In the genomic region with DNA sequence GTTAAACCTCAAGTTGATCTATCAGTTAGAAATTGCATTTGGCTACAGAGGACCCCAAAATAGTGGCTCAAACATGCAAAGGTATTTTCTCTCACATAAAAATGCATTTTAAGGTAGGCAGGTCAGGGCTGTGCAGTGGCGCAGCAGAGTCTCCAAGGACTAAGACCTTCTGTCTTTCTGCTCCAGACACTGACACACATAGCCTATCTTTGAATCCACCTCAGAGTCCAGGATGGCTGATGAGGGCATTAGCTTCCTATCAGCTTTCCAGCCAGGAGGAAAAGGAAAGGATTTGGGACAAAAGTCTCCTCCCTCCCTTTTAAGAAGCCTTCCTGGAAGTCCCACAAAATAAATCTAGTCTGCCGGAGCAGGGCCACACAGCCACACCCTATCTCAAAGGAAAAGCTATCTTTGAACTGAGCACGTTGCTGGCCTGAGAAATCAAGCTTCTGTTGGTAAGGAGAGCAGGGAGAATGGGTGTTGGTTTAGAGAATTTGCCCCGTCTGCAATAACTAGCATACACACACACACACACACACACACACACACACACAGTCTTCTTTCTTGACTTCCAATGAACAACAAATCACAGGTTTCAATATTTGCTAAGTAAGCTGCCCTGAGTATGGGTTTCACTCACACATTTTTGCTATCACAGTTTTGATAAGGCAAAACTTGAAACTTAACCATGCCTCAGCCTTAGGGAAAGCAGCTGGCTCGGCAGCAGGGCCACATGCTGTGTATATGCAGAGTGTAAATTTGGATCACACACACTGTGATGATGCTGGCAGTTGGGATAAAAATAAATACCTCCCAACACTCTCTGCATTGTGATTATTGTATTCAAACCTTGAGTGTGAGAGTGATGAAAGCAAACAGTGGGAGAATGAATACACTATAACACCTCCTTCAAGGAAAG, we compare ENCODE assay signal across 13 cellular contexts.
A peak's percentile ranks its signal among the peaks of the same experiment; 100 is the strongest.
DNase-seq lines count a peak whose midpoint lies in the region; ATAC-seq, FAIRE-seq and TF ChIP-seq lines count a peak whose summit lies in the region.
"Had no signal": no experiment of that assay in that cellular context is flagged by ENCODE, and none has a peak within 500 bp of the region (broad histone marks: within the 10 kb centered on the region; RNA-seq: fewer than 3 reads in every experiment).

No MANE protein-coding gene starts in this region.

- H3K9me3 ChIP-seq in OCI-LY3 (ENCODE audit: insufficient read depth, low read length) (no peaks in the 10 kb centered on the region), heart left ventricle (no peaks in the 10 kb centered on the region)

- no peaks in the 10 kb centered on the region for H3K36me3 Mint-ChIP-seq in activated CD8-positive, alpha-beta T cell treated with anti-CD3 and anti-CD28 coated beads, Interleukin-2, amount 10 ng/mL, durations not matched to agents 7 days and 5 days (ENCODE audit: low read depth)
- no peaks in the 10 kb centered on the region for H3K36me3 Mint-ChIP-seq in activated CD8-positive, alpha-beta T cell treated with anti-CD3 and anti-CD28 coated beads for 36 hours (ENCODE audit: low read depth)

- peak overlapping the region; percentile 10 for H3K27ac Mint-ChIP-seq in activated CD8-positive, alpha-beta T cell treated with anti-CD3 and anti-CD28 coated beads, Interleukin-2, amount 10 ng/mL, durations not matched to agents 7 days and 5 days
- H3K27ac Mint-ChIP-seq in activated CD8-positive, alpha-beta T cell treated with anti-CD3 and anti-CD28 coated beads for 36 hours = no peak overlapping the region

- TF ChIP-seq CTCF in activated CD8-positive, alpha-beta T cell treated with anti-CD3 and anti-CD28 coated beads for 36 hours (IDR thresholded peaks at IDR 0.05) = no peak
- TF ChIP-seq CTCF in OCI-LY3 (IDR thresholded peaks at IDR 0.05; ENCODE audit: low read depth, low read length) (no peak), heart left ventricle (IDR thresholded peaks at IDR 0.05) (no peak)

- H3K36me3 ChIP-seq in OCI-LY3 (replicated peaks; ENCODE audit: low read depth, low read length) (no peaks in the 10 kb centered on the region), heart left ventricle (no peaks in the 10 kb centered on the region)

- H3K27me3 ChIP-seq in OCI-LY3 (ENCODE audit: low read depth, low read length) (no peaks in the 10 kb centered on the region), heart left ventricle (peaks cover 0 to 3% (median 0%) of the 10 kb centered on the region in 9 donors)

- no peak overlapping the region for H3K4me3 Mint-ChIP-seq in activated CD8-positive, alpha-beta T cell treated with anti-CD3 and anti-CD28 coated beads, Interleukin-2, amount 10 ng/mL, durations not matched to agents 7 days and 5 days
- no peak overlapping the region for H3K4me3 Mint-ChIP-seq in activated CD8-positive, alpha-beta T cell treated with anti-CD3 and anti-CD28 coated beads for 36 hours

- H3K79me2 ChIP-seq in OCI-LY3 (ENCODE audit: low read length) = no peaks in the 10 kb centered on the region

- H3K4me1 ChIP-seq in OCI-LY3 (ENCODE audit: low read length) = peaks cover 22% of the 10 kb centered on the region
- H3K4me1 ChIP-seq in heart left ventricle = peaks cover 0 to 34% (median 23%) of the 10 kb centered on the region in 12 donors

- CTCF ChIA-PET in activated CD8-positive, alpha-beta T cell treated with anti-CD3 and anti-CD28 coated beads, Interleukin-2, amount 10 ng/mL, durations not matched to agents 7 days and 5 days (lab: Charles Lee) = interaction anchor here (0.6 to 1.1 kb wide), 2 partner anchors 12 to 36 kb away, joined by 3 read pairs; no protein-coding TSS in a partner anchor
- CTCF ChIA-PET in activated CD8-positive, alpha-beta T cell treated with anti-CD3 and anti-CD28 coated beads for 36 hours (lab: Charles Lee) = interaction anchor here (0.8 kb wide), 1 partner anchor 12 kb away, joined by 3 read pairs; no protein-coding TSS in a partner anchor

- H3K4me2 ChIP-seq in OCI-LY3 (ENCODE audit: low read length) = 0 out of 2 replicates have a peak overlapping the region, but pooled peaks have one; percentile 9

- no peak for FAIRE-seq in H54 (lab: Jason Lieb, UNC)
- FAIRE-seq: endometrium, K562 had no signal

- H3K4me1 Mint-ChIP-seq in activated CD8-positive, alpha-beta T cell treated with anti-CD3 and anti-CD28 coated beads, Interleukin-2, amount 10 ng/mL, durations not matched to agents 7 days and 5 days (ENCODE audit: low read depth) = peaks cover 44% of the 10 kb centered on the region
- H3K4me1 Mint-ChIP-seq in activated CD8-positive, alpha-beta T cell treated with anti-CD3 and anti-CD28 coated beads for 36 hours (ENCODE audit: low read depth) = peaks cover 24% of the 10 kb centered on the region

- no peak overlapping the region for H3K27ac ChIP-seq in OCI-LY3 (ENCODE audit: low read length)
- H3K27ac ChIP-seq in heart left ventricle = peak overlapping the region in 8 of 12 donors; percentile 6 to 70 (median 42)

- H3K4me3 ChIP-seq in OCI-LY3 (ENCODE audit: low read length) = no peak overlapping the region
- no peak overlapping the region for H3K4me3 ChIP-seq in heart left ventricle
- H3K4me3 ChIP-seq: K562 had no signal

- H3K27me3 Mint-ChIP-seq in activated CD8-positive, alpha-beta T cell treated with anti-CD3 and anti-CD28 coated beads, Interleukin-2, amount 10 ng/mL, durations not matched to agents 7 days and 5 days (ENCODE audit: low read depth) = peaks cover 3% of the 10 kb centered on the region
- peaks cover 3% of the 10 kb centered on the region for H3K27me3 Mint-ChIP-seq in activated CD8-positive, alpha-beta T cell treated with anti-CD3 and anti-CD28 coated beads for 36 hours

- POLR2A ChIA-PET in activated CD8-positive, alpha-beta T cell treated with anti-CD3 and anti-CD28 coated beads, Interleukin-2, amount 10 ng/mL, durations not matched to agents 7 days and 5 days (lab: Charles Lee) = interaction anchor here (1.5 kb wide), 1 partner anchor 12 kb away, joined by 4 read pairs; no protein-coding TSS in a partner anchor
- POLR2A ChIA-PET in activated CD8-positive, alpha-beta T cell treated with anti-CD3 and anti-CD28 coated beads for 36 hours (lab: Charles Lee) = interaction anchor here (0.6 to 1.2 kb wide), 2 partner anchors 54 to 369 kb away, joined by 3 read pairs; no protein-coding TSS in a partner anchor

- 18 to 27% (median 23%) methylated on average over 5 of the region's 5 CpGs for whole genome bisulfite sequencing in heart left ventricle, 4 donors

- no peak for DNase-seq in activated CD8-positive, alpha-beta T cell treated with anti-CD3 and anti-CD28 coated beads, Interleukin-2, amount 10 ng/mL, durations not matched to agents 7 days and 5 days
- DNase-seq in activated CD8-positive, alpha-beta T cell treated with anti-CD3 and anti-CD28 coated beads for 36 hours = no peak
- no peak for DNase-seq in heart left ventricle
- peak; percentile 22 for DNase-seq in retina
- DNase-seq in posterior vena cava (ENCODE audit: low spot score) = no peak
- no peak for DNase-seq in H54 (ENCODE audit: insufficient read length, low spot score)
- DNase-seq in epidermal melanocyte (ENCODE audit: insufficient read length, low spot score) = no peak
- DNase-seq: activated CD8-positive, alpha-beta memory T cell treated with anti-CD3 and anti-CD28 coated beads for 24 hours; GF-D8; NCI-H524 treated with DMSO at 0.1 percent for 48 hours had no signal

- ATAC-seq in activated CD8-positive, alpha-beta T cell treated with anti-CD3 and anti-CD28 coated beads, Interleukin-2, amount 10 ng/mL, durations not matched to agents 7 days and 5 days = no peak
- ATAC-seq in activated CD8-positive, alpha-beta T cell treated with anti-CD3 and anti-CD28 coated beads for 36 hours = no peak
- peak; percentile 80 to 89 (median 80) for ATAC-seq in heart left ventricle
- ATAC-seq: K562 had no signal

- H4K20me1 ChIP-seq in OCI-LY3 (ENCODE audit: insufficient read depth, low read length) = no peaks in the 10 kb centered on the region

- 0 out of 2 replicates have a peak overlapping the region, but pooled peaks have one; percentile 46 for H2AFZ ChIP-seq in OCI-LY3 (ENCODE audit: low read depth, low read length)

- TF ChIP-seq POLR2A in heart left ventricle (IDR thresholded peaks at IDR 0.05) = no peak
- TF ChIP-seq POLR2A in H54 (IDR thresholded peaks at IDR 0.05; ENCODE audit: low read depth, low read length) = no peak

- no peak overlapping the region for H3K9ac ChIP-seq in OCI-LY3 (ENCODE audit: low read length)

- H3K9me3 Mint-ChIP-seq in activated CD8-positive, alpha-beta T cell treated with anti-CD3 and anti-CD28 coated beads, Interleukin-2, amount 10 ng/mL, durations not matched to agents 7 days and 5 days (ENCODE audit: insufficient read depth) = no peaks in the 10 kb centered on the region
- H3K9me3 Mint-ChIP-seq in activated CD8-positive, alpha-beta T cell treated with anti-CD3 and anti-CD28 coated beads for 36 hours = peaks cover 2% of the 10 kb centered on the region

- intact Hi-C loops in activated CD8-positive, alpha-beta T cell treated with anti-CD3 and anti-CD28 coated beads for 36 hours (cut with micrococcal nuclease) = no loop called here
- intact Hi-C loops in heart left ventricle (cut with DNase I) = loop anchor here in 3 of 10 donors (5.0 to 10.0 kb wide), 4 partner anchors 114 to 424 kb away; partner anchors contain the start of gene MAP3K1 (in 2 of the 3)
- intact Hi-C loops in posterior vena cava (cut with DNase I) = no loop called here

Comparison
In these comparisons a context has a peak if more than half of its experiments do, and no peak if none do; other contexts are left out.
1. ATAC-seq: peak in heart left ventricle (4 of 4); none in activated CD8-positive, alpha-beta T cell treated with anti-CD3 and anti-CD28 coated beads, Interleukin-2, amount 10 ng/mL, durations not matched to agents 7 days and 5 days (single experiment) and activated CD8-positive, alpha-beta T cell treated with anti-CD3 and anti-CD28 coated beads for 36 hours (single experiment).